In the genomic region with DNA sequence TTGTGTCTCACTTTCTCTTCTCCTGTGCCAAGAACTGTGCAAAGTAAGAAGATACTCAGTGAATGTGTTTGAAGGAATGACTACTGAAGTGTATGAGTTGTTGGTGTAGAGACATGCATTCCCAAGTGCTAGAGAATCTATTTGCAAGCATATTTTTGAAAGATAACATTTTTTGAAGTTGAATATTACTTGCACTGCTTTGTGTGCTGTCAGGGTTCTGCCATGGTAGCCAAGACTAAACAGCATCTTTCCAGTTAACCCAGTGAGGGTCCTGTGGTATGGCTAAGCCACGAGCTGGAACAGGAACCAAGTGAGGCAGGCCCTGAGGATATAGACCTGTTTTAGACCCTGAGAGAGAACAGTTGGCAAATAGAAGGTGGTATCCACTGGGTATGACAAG, we compare ENCODE assay signal across 27 cellular contexts. TPM values are rescaled to one million over a fixed set of nuclear protein-coding genes. Genes with fewer than 3 reads are reported as not detected.
DNase-seq lines count a peak whose midpoint lies in the region; ATAC-seq, FAIRE-seq and TF ChIP-seq lines count a peak whose summit lies in the region.
"Had no signal": no experiment of that assay in that cellular context is flagged by ENCODE, and none has a peak within 500 bp of the region (broad histone marks: within the 10 kb centered on the region; RNA-seq: fewer than 3 reads in every experiment).

No MANE protein-coding gene starts in this region.

- no peak overlapping the region for H3K9ac ChIP-seq in trophoblast cell (ENCODE audit: low read length)
- H3K9ac ChIP-seq: parathyroid adenoma had no signal

- H3K9me3 ChIP-seq in A549 (no peaks in the 10 kb centered on the region), RWPE2 (ENCODE audit: severe bottlenecking) (no peaks in the 10 kb centered on the region), trophoblast cell (ENCODE audit: insufficient read depth, low read depth, low read length) (no peaks in the 10 kb centered on the region), aorta (ENCODE audit: control insufficient read depth, low read length) (no peaks in the 10 kb centered on the region)
- H3K9me3 ChIP-seq: heart left ventricle, right atrium auricular region, stomach had no signal

- H3K4me1 ChIP-seq in A549 (peaks cover 24% of the 10 kb centered on the region), RWPE2 (ENCODE audit: insufficient read depth, poor library complexity, severe bottlenecking) (peaks cover 25% of the 10 kb centered on the region), foreskin keratinocyte (peaks cover 22% of the 10 kb centered on the region), trophoblast cell (ENCODE audit: control insufficient read depth in 1 of 2, insufficient read depth in 2 of 2, low read length in 2 of 2) (peaks cover 3% of the 10 kb centered on the region in 2 experiments), aorta (ENCODE audit: control insufficient read depth in 1 of 2, insufficient read depth in 2 of 2, low read length in 2 of 2) (no peaks in the 10 kb centered on the region)
- H3K4me1 ChIP-seq: parathyroid adenoma had no signal

- H3K79me1 ChIP-seq in trophoblast cell (ENCODE audit: low read length) = peaks cover 3% of the 10 kb centered on the region

- H3K4me3 ChIP-seq in A549 (no peak overlapping the region), RWPE2 (ENCODE audit: severe bottlenecking) (no peak overlapping the region), trophoblast cell (ENCODE audit: low read depth, low read length) (no peak overlapping the region), aorta (ENCODE audit: low read length in 2 of 2) (no peak overlapping the region)
- H3K4me3 ChIP-seq: heart left ventricle, lung, right atrium auricular region, stomach had no signal

- no peak overlapping the region for H2BK5ac ChIP-seq in trophoblast cell (ENCODE audit: low read depth, low read length, poor library complexity)

- H3K79me2 ChIP-seq in trophoblast cell (ENCODE audit: control insufficient read depth, insufficient read depth, low read length, poor library complexity) = no peaks in the 10 kb centered on the region
- H3K79me2 ChIP-seq: parathyroid adenoma had no signal

- no peak for DNase-seq in A549 (ENCODE audit: low read depth in 1 of 2, low spot score in 1 of 2)
- DNase-seq in RWPE2 (ENCODE audit: low spot score) = no peak
- no peak for DNase-seq in foreskin keratinocyte
- peak in 1 of 2 donors; percentile 57 for DNase-seq in trophoblast cell
- no peak for DNase-seq in activated CD4-positive, alpha-beta T cell treated with anti-CD3 and anti-CD28 coated beads for 48 hours
- no peak for DNase-seq in aorta
- no peak for DNase-seq in Right ventricle myocardium superior
- DNase-seq: activated CD4-positive, alpha-beta T cell treated with anti-CD3 and anti-CD28 coated beads for 4 hours; activated T-cell treated with anti-CD3 and anti-CD28 coated beads for 4 hours; caudate nucleus; DND-41; endodermal cell; foreskin melanocyte; heart left ventricle; NCI-H146; NCI-H2107; NCI-H345; NCI-H748 treated with DMSO at 0.1 percent for 48 hours; stomach; T-cell; WERI-Rb-1 had no signal

- peak overlapping the region; percentile 37 for H4K91ac ChIP-seq in trophoblast cell (ENCODE audit: low read depth, low read length)

- intact Hi-C loops in aorta (cut with DNase I) (no loop called here), Right ventricle myocardium superior (cut with DNase I) (no loop called here)

- no peaks in the 10 kb centered on the region for H3K36me3 ChIP-seq in RWPE2 (ENCODE audit: low read depth)
- no peaks in the 10 kb centered on the region for H3K36me3 ChIP-seq in trophoblast cell (ENCODE audit: control insufficient read depth in 1 of 2, insufficient read depth in 2 of 2, low read length in 2 of 2)
- H3K36me3 ChIP-seq in aorta (ENCODE audit: control insufficient read depth in 1 of 2, insufficient read depth in 2 of 2, low read length in 1 of 2) = no peaks in the 10 kb centered on the region
- H3K36me3 ChIP-seq: heart left ventricle, right atrium auricular region, stomach, WERI-Rb-1 had no signal

- H3K27me3 ChIP-seq in RWPE2 (ENCODE audit: insufficient read depth, poor library complexity, severe bottlenecking) = no peaks in the 10 kb centered on the region
- no peaks in the 10 kb centered on the region for H3K27me3 ChIP-seq in foreskin keratinocyte
- no peaks in the 10 kb centered on the region for H3K27me3 ChIP-seq in trophoblast cell (ENCODE audit: insufficient read depth, low read length)
- no peaks in the 10 kb centered on the region for H3K27me3 ChIP-seq in aorta (ENCODE audit: control insufficient read depth in 1 of 2, insufficient read depth in 2 of 2, low read length in 1 of 2)
- H3K27me3 ChIP-seq: heart left ventricle, right atrium auricular region, stomach had no signal

- H3K4me2 ChIP-seq in A549 (peak overlapping the region; percentile 55), trophoblast cell (ENCODE audit: low read length) (no peak overlapping the region)

- H2AK5ac ChIP-seq in trophoblast cell (ENCODE audit: low read length) = peak overlapping the region; percentile 56

- no peak overlapping the region for H3K18ac ChIP-seq in trophoblast cell (ENCODE audit: low read length)

- no peak overlapping the region for H4K8ac ChIP-seq in trophoblast cell (ENCODE audit: low read depth, low read length)

- WGBS in A549 (ENCODE audit: missing lambda C conversion rate) = 38% methylated on average over 1 of the region's 1 CpG
- no CpG with 5 or more reads among the region's 1 CpG for WGBS in trophoblast cell (ENCODE audit: extremely low coverage, insufficient coverage, insufficient read length)
- WGBS in aorta, 2 donors = 38 to 58% methylated on average over 1 of the region's 1 CpG

- ATAC-seq in A549 (peak in 1 of 2 experiments; percentile 17; a peak in 3 of 6 replicates), RWPE2 (ENCODE audit: low read depth) (peak; percentile 15; the same call in 2 of the 3 replicates), foreskin keratinocyte (peak; percentile 18), aorta (ENCODE audit: low FRiP score) (no peak), Right ventricle myocardium superior (ENCODE audit: poor library complexity) (no peak), HG03139 (IDR thresholded peaks at IDR 0.05; ENCODE audit: unreplicated experiment) (no peak)
- ATAC-seq: heart left ventricle, T-cell had no signal

- H2BK120ac ChIP-seq in trophoblast cell (ENCODE audit: insufficient read depth, low read length, poor library complexity) = peak overlapping the region; percentile 22

- no peak for TF ChIP-seq EP300 in A549 (IDR thresholded peaks at IDR 0.05)

- TF ChIP-seq CTCF in A549 (IDR thresholded peaks at IDR 0.05) (no peak), RWPE2 (IDR thresholded peaks at IDR 0.05; ENCODE audit: poor library complexity, severe bottlenecking) (no peak), foreskin keratinocyte (conservative IDR thresholded peaks at IDR 0.05) (no peak)

- no peak for TF ChIP-seq RAD21 in A549 (conservative IDR thresholded peaks at IDR 0.05 in 1 of 2, IDR thresholded peaks at IDR 0.05 in 1 of 2)

- TF ChIP-seq POLR2A in A549 (IDR thresholded peaks at IDR 0.05; ENCODE audit: low read length) = no peak

- H2AFZ ChIP-seq in trophoblast cell (ENCODE audit: insufficient read depth, low read length, poor library complexity) = no peak overlapping the region
- H2AFZ ChIP-seq: parathyroid adenoma had no signal

- no peak overlapping the region for H4K12ac ChIP-seq in trophoblast cell (ENCODE audit: low read depth, low read length)

- POLR2A ChIA-PET in A549 (lab: Yijun Ruan, JAX) = interaction anchor here (1.2 kb wide), 1 partner anchor 35 kb away, joined by 3 read pairs; no protein-coding TSS in a partner anchor

- FAIRE-seq in A549 (lab: Jason Lieb, UNC) = no peak

- no peak overlapping the region for H3K23ac ChIP-seq in trophoblast cell (ENCODE audit: low read length)

- peak overlapping the region; percentile 53 for H2BK12ac ChIP-seq in trophoblast cell (ENCODE audit: low read length)

- H3K27ac ChIP-seq in A549 = peak overlapping the region; percentile 54 to 78
- peak overlapping the region; percentile 87 for H3K27ac ChIP-seq in RWPE2 (ENCODE audit: poor library complexity, severe bottlenecking)
- peak overlapping the region; percentile 2 for H3K27ac ChIP-seq in foreskin keratinocyte
- H3K27ac ChIP-seq in trophoblast cell (ENCODE audit: low read depth, low read length) = no peak overlapping the region
- H3K27ac ChIP-seq in aorta (ENCODE audit: low read depth in 1 of 2, low read length in 2 of 2) = no peak overlapping the region
- H3K27ac ChIP-seq: 22Rv1, C4-2B, parathyroid adenoma, right atrium auricular region, stomach, WERI-Rb-1 had no signal

- CTCF ChIA-PET in A549 (lab: Yijun Ruan, JAX) = interaction anchor here (0.9 to 9.7 kb wide), 4 partner anchors 53 to 241 kb away, joined by 3 to 148 read pairs (median 4); no protein-coding TSS in a partner anchor

- H3K4ac ChIP-seq in trophoblast cell (ENCODE audit: low read depth, low read length) = no peak overlapping the region

- no peak overlapping the region for H3K14ac ChIP-seq in trophoblast cell (ENCODE audit: low read length)

TF ChIP-seq in A549, 52 proteins besides CTCF, POLR2A, EP300 and RAD21:
- TF ChIP-seq MYC (IDR thresholded peaks at IDR 0.05; ENCODE audit: borderline replicate concordance, low read length) = no peak
TF ChIP-seq in A549: peak in this region for 0.

RNA-seq across cellular contexts. Expression of a gene that starts 35.2 kb away (rescaled TPM):
- polyA plus RNA-seq in A549 (2011; rRNA removed) (54.6 and 59.2 TPM in 2 replicates), A549 (2017; fragmentation: RNase III; extraction: RNeasy Plus Mini Kit Qiagen cat#74134 plus additional on column Dnase treatment) (48.5 to 66.6 TPM (median 49.0 TPM) in 3 replicates), foreskin keratinocyte (62.6 and 119 TPM in 2 replicates), aorta (1,000 to 10,000 TPM in 1 of 2 donors, 100 to 1,000 TPM in 1; 551 to 3,298 TPM)
- 43.0 and 48.8 TPM in 2 replicates for polyA plus RNA-seq in A549 (2012; cell fraction: cytosol; rRNA removed)
- polyA plus RNA-seq in A549 (2012; cell fraction: nucleus; rRNA removed) = 73.6 and 112 TPM in 2 replicates
- polyA minus RNA-seq in A549 (2011; rRNA and poly(A)+ RNA removed) = 44.0 and 49.4 TPM in 2 replicates
- total RNA-seq in foreskin keratinocyte (109 and 182 TPM in 2 replicates), aorta (100 to 1,000 TPM; 793 to 989 TPM), Right ventricle myocardium superior (62.5 TPM)
- polyA plus RNA-seq in trophoblast cell (2013) = 6.6 and 7.5 TPM in 2 replicates

Comparison
In these comparisons a context has a peak if more than half of its experiments do, and no peak if none do; other contexts are left out.
1. ATAC-seq: peak in RWPE2 (single experiment) and foreskin keratinocyte (single experiment); none in aorta (single experiment), Right ventricle myocardium superior (single experiment) and HG03139 (single experiment).
2. H3K27ac ChIP-seq: peak in A549 (2 of 2), RWPE2 (single experiment) and foreskin keratinocyte (single experiment); none in trophoblast cell (single experiment) and aorta (0 of 2).